7 cellular contexts compared by ENCODE assay signal in genomic region chr14:31457665-31458659, GRCh38. TPM values are rescaled to one million over a fixed set of nuclear protein-coding genes. Genes with fewer than 3 reads are reported as not detected.
DNase-seq lines count a peak whose midpoint lies in the region; ATAC-seq and TF ChIP-seq lines count a peak whose summit lies in the region.

No MANE protein-coding gene starts in this region.

- H3K27me3 Mint-ChIP-seq in endothelial cell (ENCODE audit: unreplicated experiment) = no peaks in the 10 kb centered on the region

- 0 out of 2 replicates have a peak, but pooled peaks cover 4% of the 10 kb centered on the region for H3K36me3 ChIP-seq in OCI-LY1 (ENCODE audit: insufficient read depth, low read length)
- H3K36me3 ChIP-seq in prostate gland = no peaks in the 10 kb centered on the region

- no peak for TF ChIP-seq POLR2A in prostate gland (IDR thresholded peaks at IDR 0.05)

- no peak for TF ChIP-seq CTCF in OCI-LY1 (IDR thresholded peaks at IDR 0.05; ENCODE audit: low read length)
- no peak for TF ChIP-seq CTCF in endothelial cell (IDR thresholded peaks at IDR 0.05; ENCODE audit: unreplicated experiment)
- no peak for TF ChIP-seq CTCF in prostate gland (IDR thresholded peaks at IDR 0.05)

- no peaks in the 10 kb centered on the region for H3K36me3 Mint-ChIP-seq in endothelial cell (ENCODE audit: low read depth, unreplicated experiment)

- intact Hi-C loops in prostate gland (cut with DNase I) = no loop called here

- DNase-seq in endothelial cell (ENCODE audit: low spot score) (no peak), prostate gland (ENCODE audit: low spot score) (no peak), NCI-H2171 (lab: John Stamatoyannopoulos, UW) (no peak)
- DNase-seq in activated CD4-positive, CD25-positive, alpha-beta regulatory T cell (lab: John Stamatoyannopoulos, UW) = no peak
- no peak for DNase-seq in NK-92 treated with Interleukin-12 subunit alpha and Interleukin-12 subunit beta, amount 100 ng/mL, for 24 hours (lab: John Stamatoyannopoulos, UW)

- no peaks in the 10 kb centered on the region for H4K20me1 ChIP-seq in OCI-LY1 (ENCODE audit: insufficient read depth, low read length)

- H3K79me2 ChIP-seq in OCI-LY1 (ENCODE audit: insufficient read depth, low read length) = peaks cover 16% of the 10 kb centered on the region

- 35% methylated on average over 11 of the region's 11 CpGs for WGBS in prostate gland

- no peak overlapping the region for H3K27ac Mint-ChIP-seq in endothelial cell (ENCODE audit: unreplicated experiment)

- H3K4me2 ChIP-seq in OCI-LY1 (ENCODE audit: low read length) = peak overlapping the region; percentile 66

- H2AFZ ChIP-seq in OCI-LY1 (ENCODE audit: low read length) = peak overlapping the region; percentile 96

- H3K4me3 Mint-ChIP-seq in endothelial cell (ENCODE audit: unreplicated experiment) = peak overlapping the region; percentile 94

- peaks cover 42% of the 10 kb centered on the region for H3K4me1 ChIP-seq in OCI-LY1 (ENCODE audit: insufficient read depth, low read length, severe bottlenecking)
- peaks cover 5% of the 10 kb centered on the region for H3K4me1 ChIP-seq in prostate gland (replicated peaks)

- no peaks in the 10 kb centered on the region for H3K9me3 ChIP-seq in OCI-LY1 (ENCODE audit: low read length)
- H3K9me3 ChIP-seq in prostate gland = no peaks in the 10 kb centered on the region

- H3K9me3 Mint-ChIP-seq in endothelial cell (ENCODE audit: unreplicated experiment) = no peaks in the 10 kb centered on the region

- ATAC-seq in GM21526 (IDR thresholded peaks at IDR 0.05; ENCODE audit: low FRiP score, unreplicated experiment) = peak; percentile 5

- 0 out of 2 replicates have a peak, but pooled peaks cover 3% of the 10 kb centered on the region for H3F3A ChIP-seq in OCI-LY1 (ENCODE audit: insufficient read depth, low read length)

- H3K9me2 ChIP-seq in OCI-LY1 (ENCODE audit: low read depth, low read length) = no peaks in the 10 kb centered on the region

- H3K27me3 ChIP-seq in OCI-LY1 (ENCODE audit: insufficient read depth, low read length) (no peaks in the 10 kb centered on the region), prostate gland (replicated peaks; ENCODE audit: insufficient read depth) (no peaks in the 10 kb centered on the region)

- peaks cover 10% of the 10 kb centered on the region for H3K4me1 Mint-ChIP-seq in endothelial cell (ENCODE audit: unreplicated experiment)

- peak overlapping the region; percentile 61 for H3K9ac ChIP-seq in OCI-LY1 (ENCODE audit: low read length)

- H3K4me3 ChIP-seq in OCI-LY1 (ENCODE audit: low read depth, low read length, poor library complexity, severe bottlenecking) (peak overlapping the region; percentile 72), prostate gland (peak overlapping the region; percentile 54 to 57)

- H3K27ac ChIP-seq in OCI-LY1 (ENCODE audit: low read depth, low read length, poor library complexity, severe bottlenecking) = no peak overlapping the region
- H3K27ac ChIP-seq in prostate gland = peak overlapping the region; percentile 74 to 80

RNA-seq across cellular contexts. Expression of gene DTD2, which starts 0.7 kb away (rescaled TPM):
- 5.1 TPM for total RNA-seq in endothelial cell (ENCODE audit: unreplicated experiment)
- total RNA-seq in prostate gland = 10 to 100 TPM; 32.0 to 41.1 TPM

RNA-seq across cellular contexts. Expression of gene GPR33, which starts 29.9 kb away (rescaled TPM):
- total RNA-seq in endothelial cell (ENCODE audit: unreplicated experiment) (not detected), prostate gland (not detected)

RNA-seq across cellular contexts. Expression of gene HEATR5A, which starts 37.6 kb away (rescaled TPM):
- total RNA-seq in endothelial cell (ENCODE audit: unreplicated experiment) (25.3 TPM), prostate gland (10 to 100 TPM in 1 of 2 donors, 1 to 10 TPM in 1; 10.0 to 16.3 TPM)
